Comparison of ENCODE assay signal across 9 cellular contexts in genomic region chr12:3655331-3655900, GRCh38.
DNase-seq lines count a peak whose midpoint lies in the region; ATAC-seq, FAIRE-seq and TF ChIP-seq lines count a peak whose summit lies in the region.
"Had no signal": no experiment of that assay in that cellular context is flagged by ENCODE, and none has a peak within 500 bp of the region (broad histone marks: within the 10 kb centered on the region; RNA-seq: fewer than 3 reads in every experiment).

No MANE protein-coding gene starts in this region.

- no peak overlapping the region for H3K27ac Mint-ChIP-seq in astrocyte (ENCODE audit: unreplicated experiment)
- H3K27ac Mint-ChIP-seq: naive B cell had no signal

- no peaks in the 10 kb centered on the region for H3K9me3 Mint-ChIP-seq in astrocyte (ENCODE audit: unreplicated experiment)
- H3K9me3 Mint-ChIP-seq: naive B cell had no signal

- no peak overlapping the region for H3K4me2 ChIP-seq in astrocyte (ENCODE audit: low read length)

- H3K9me3 ChIP-seq in astrocyte (ENCODE audit: insufficient read depth, low read depth, low read length) = no peaks in the 10 kb centered on the region
- H3K9me3 ChIP-seq in liver (ENCODE audit: control insufficient read depth in 4 of 4, low read length in 3 of 4) = no peaks in the 10 kb centered on the region
- H3K9me3 ChIP-seq in tibial nerve = no peaks in the 10 kb centered on the region

- TF ChIP-seq RAD21 in liver (IDR thresholded peaks at IDR 0.05) = peak; percentile 65 to 74

- no peak overlapping the region for H3K9ac ChIP-seq in astrocyte (ENCODE audit: low read length)
- no peak overlapping the region for H3K9ac ChIP-seq in liver (ENCODE audit: low read depth in 1 of 2, low read length in 2 of 2)

- no peaks in the 10 kb centered on the region for H3K36me3 ChIP-seq in astrocyte (ENCODE audit: insufficient read depth, low read length)
- H3K36me3 ChIP-seq in liver (ENCODE audit: control insufficient read depth in 4 of 4, insufficient read depth in 3 of 4, low read depth in 1 of 4, low read length in 3 of 4) = peaks cover 0 to 5% (median 3%) of the 10 kb centered on the region in 4 donors
- peaks cover 0 to 19% (median 0%) of the 10 kb centered on the region in 3 donors for H3K36me3 ChIP-seq in tibial nerve

- no peaks in the 10 kb centered on the region for H4K20me1 ChIP-seq in astrocyte (ENCODE audit: insufficient read depth, low read length)

- TF ChIP-seq POLR2A in NB4 (IDR thresholded peaks at IDR 0.05; ENCODE audit: extremely low read depth, insufficient read length) (no peak), tibial nerve (IDR thresholded peaks at IDR 0.05) (no peak)

- peaks cover 64% of the 10 kb centered on the region for H3K27me3 Mint-ChIP-seq in astrocyte (ENCODE audit: low read depth, unreplicated experiment)
- H3K27me3 Mint-ChIP-seq: naive B cell had no signal

- WGBS in liver = 52% methylated on average over 4 of the region's 4 CpGs
- WGBS in tibial nerve, 2 donors = 18 to 34% methylated on average over 4 of the region's 4 CpGs

- H3K36me3 Mint-ChIP-seq in astrocyte (ENCODE audit: low read depth, unreplicated experiment) = peaks cover 3% of the 10 kb centered on the region

- H3K4me3 Mint-ChIP-seq in astrocyte (ENCODE audit: unreplicated experiment) = no peak overlapping the region
- H3K4me3 Mint-ChIP-seq: naive B cell had no signal

- H2AFZ ChIP-seq in astrocyte (ENCODE audit: low read depth, low read length) = no peak overlapping the region

- H3K27me3 ChIP-seq in astrocyte (ENCODE audit: insufficient read depth, low read length) = peaks cover 3% of the 10 kb centered on the region
- H3K27me3 ChIP-seq in liver (ENCODE audit: control insufficient read depth in 4 of 4, insufficient read depth in 4 of 4, low read length in 3 of 4) = no peaks in the 10 kb centered on the region
- H3K27me3 ChIP-seq in tibial nerve = no peaks in the 10 kb centered on the region

- H3K79me2 ChIP-seq in astrocyte (ENCODE audit: insufficient read depth, low read length) = no peaks in the 10 kb centered on the region

- DNase-seq in NCI-H2107 treated with DMSO at 0.1 percent for 48 hours (lab: John Stamatoyannopoulos, UW; ENCODE audit: unreplicated experiment) (peak; percentile 19), NCI-H2107 (lab: John Stamatoyannopoulos, UW) (no peak), NB4 (ENCODE audit: low read depth) (peak; percentile 22), astrocyte (ENCODE audit: low read depth) (no peak), tibial nerve (ENCODE audit: low spot score in 2 of 2) (no peak), amniotic stem cell (lab: John Stamatoyannopoulos, UW) (no peak)
- DNase-seq: naive B cell had no signal

- no peak overlapping the region for H3K4me3 ChIP-seq in NB4 (ENCODE audit: low read depth, low read length)
- no peak overlapping the region for H3K4me3 ChIP-seq in astrocyte (ENCODE audit: insufficient read depth, low read depth, low read length)
- H3K4me3 ChIP-seq in liver (ENCODE audit: low read depth in 1 of 3, low read length in 3 of 3) = no peak overlapping the region
- H3K4me3 ChIP-seq in tibial nerve = no peak overlapping the region

- no peak for ATAC-seq in HG02852 (IDR thresholded peaks at IDR 0.05; ENCODE audit: unreplicated experiment)

- H3K4me1 Mint-ChIP-seq in astrocyte (ENCODE audit: low read depth, unreplicated experiment) = peaks cover 8% of the 10 kb centered on the region

- TF ChIP-seq CTCF in NB4 (IDR thresholded peaks at IDR 0.05; ENCODE audit: low read depth, low read length) (peak; percentile 26), astrocyte (IDR thresholded peaks at IDR 0.05; ENCODE audit: insufficient read depth, low read depth, low read length) (peak; percentile 18), liver (IDR thresholded peaks at IDR 0.05; ENCODE audit: low read depth, low read length, missing input control) (peak; percentile 36), tibial nerve (IDR thresholded peaks at IDR 0.05) (no peak)

- no peak for TF ChIP-seq EP300 in tibial nerve (IDR thresholded peaks at IDR 0.05)

- FAIRE-seq in astrocyte (lab: Jason Lieb, UNC) = no peak

- H3K4me1 ChIP-seq in astrocyte (ENCODE audit: insufficient read depth, low read length) (no peaks in the 10 kb centered on the region), liver (ENCODE audit: control insufficient read depth in 4 of 4, insufficient read depth in 4 of 4, low read length in 3 of 4) (no peaks in the 10 kb centered on the region), tibial nerve (peaks cover 0 to 6% (median 0%) of the 10 kb centered on the region in 4 donors)

- H3K27ac ChIP-seq in astrocyte (ENCODE audit: low read depth, low read length) (no peak overlapping the region), liver (ENCODE audit: low read depth in 1 of 2, low read length in 2 of 2) (no peak overlapping the region), tibial nerve (no peak overlapping the region)

TF ChIP-seq in liver, 16 proteins besides CTCF, POLR2A, EP300 and RAD21:
- TF ChIP-seq FOXA1 (IDR thresholded peaks at IDR 0.05) (no peak), RXRA (IDR thresholded peaks at IDR 0.05) (no peak), TAF1 (conservative IDR thresholded peaks at IDR 0.05) (no peak)

Comparison
In these comparisons a context has a peak if more than half of its experiments do, and no peak if none do; other contexts are left out.
1. DNase-seq: peak in NCI-H2107 treated with DMSO at 0.1 percent for 48 hours (single experiment) and NB4 (single experiment); none in NCI-H2107 (single experiment), astrocyte (single experiment), tibial nerve (0 of 2) and amniotic stem cell (single experiment).
2. CTCF ChIP-seq: peak in NB4 (single experiment), astrocyte (single experiment) and liver (single experiment); none in tibial nerve (0 of 5).